In genomic region chr4:41363384-41363981, GRCh38 we compare ENCODE assay signal across 9 cellular contexts.
DNase-seq lines count a peak whose midpoint lies in the region; ATAC-seq and TF ChIP-seq lines count a peak whose summit lies in the region.
"Had no signal": no experiment of that assay in that cellular context is flagged by ENCODE, and none has a peak within 500 bp of the region (broad histone marks: within the 10 kb centered on the region; RNA-seq: fewer than 3 reads in every experiment).

No MANE protein-coding gene starts in this region.

- no peak overlapping the region for H3K27ac ChIP-seq in iPS-20b (ENCODE audit: low read length)
- H3K27ac ChIP-seq in skin epidermis = peak overlapping the region in 11 of 21 experiments; percentile 11 to 64 (median 51)

- TF ChIP-seq CTCF in cardiac fibroblast (IDR thresholded peaks at IDR 0.05; ENCODE audit: low read depth, low read length) = no peak

- H3K4me3 ChIP-seq in cardiac fibroblast (replicated peaks in 1 of 2; ENCODE audit: low read depth in 2 of 2, low read length in 2 of 2) = no peak overlapping the region
- peak overlapping the region; percentile 77 for H3K4me3 ChIP-seq in iPS-20b (ENCODE audit: low read length)
- H3K4me3 ChIP-seq in skin epidermis = no peak overlapping the region

- DNase-seq in GM04504 (ENCODE audit: low read depth) (peak; percentile 76), cardiac fibroblast (ENCODE audit: low read depth in 2 of 2) (peak; percentile 34 to 73), NCI-H1105 treated with DMSO at 0.1 percent for 48 hours (lab: John Stamatoyannopoulos, UW) (no peak), activated T-cell treated with anti-CD3 and anti-CD28 coated beads for 4 hours (no peak), NCI-H1694 (lab: John Stamatoyannopoulos, UW) (no peak)
- DNase-seq: activated naive CD4-positive, alpha-beta T cell had no signal

- no peaks in the 10 kb centered on the region for H3K9me3 ChIP-seq in iPS-20b (ENCODE audit: insufficient read depth, low read depth, low read length)

- peak overlapping the region; percentile 32; the same call in 1 of the 2 replicates for H3K9ac ChIP-seq in iPS-20b (ENCODE audit: low read depth, low read length)

- peaks cover 77% of the 10 kb centered on the region for H3K27me3 ChIP-seq in iPS-20b (ENCODE audit: insufficient read depth, low read length)

- no peaks in the 10 kb centered on the region for H3K36me3 ChIP-seq in iPS-20b (ENCODE audit: insufficient read depth, low read depth, low read length)

- no peak for ATAC-seq in HG03175 (IDR thresholded peaks at IDR 0.05; ENCODE audit: unreplicated experiment)

- H3K4me1 ChIP-seq in iPS-20b (ENCODE audit: insufficient read depth, low read length) = peaks cover 48% of the 10 kb centered on the region

Comparison
In these comparisons a context has a peak if more than half of its experiments do, and no peak if none do; other contexts are left out.
1. DNase-seq: peak in GM04504 (single experiment) and cardiac fibroblast (2 of 2); none in NCI-H1105 treated with DMSO at 0.1 percent for 48 hours (single experiment), activated T-cell treated with anti-CD3 and anti-CD28 coated beads for 4 hours (single experiment) and NCI-H1694 (single experiment).